Comparison of ENCODE assay signal across 16 cellular contexts in genomic region chr1:94309829-94310569, GRCh38.
DNase-seq lines count a peak whose midpoint lies in the region; ATAC-seq, FAIRE-seq and TF ChIP-seq lines count a peak whose summit lies in the region.
"Had no signal": no experiment of that assay in that cellular context is flagged by ENCODE, and none has a peak within 500 bp of the region (broad histone marks: within the 10 kb centered on the region; RNA-seq: fewer than 3 reads in every experiment).

No MANE protein-coding gene starts in this region.

- no peaks in the 10 kb centered on the region for H4K20me1 ChIP-seq in PC-3 (ENCODE audit: low read length)
- no peaks in the 10 kb centered on the region for H4K20me1 ChIP-seq in HepG2 (ENCODE audit: insufficient read depth, low read length)

- H3K27me3 ChIP-seq in PC-3 (ENCODE audit: low read length), result no peaks in the 10 kb centered on the region
- H3K27me3 ChIP-seq in HepG2 (ENCODE audit: control insufficient read depth in 1 of 2, insufficient read depth in 2 of 2, low read length in 2 of 2), result no peaks in the 10 kb centered on the region
- no peaks in the 10 kb centered on the region for H3K27me3 ChIP-seq in trophoblast cell (ENCODE audit: insufficient read depth, low read length)
- H3K27me3 ChIP-seq: BE2C had no signal

- H2AK5ac ChIP-seq in trophoblast cell (ENCODE audit: low read length), result no peak overlapping the region

- H3F3A ChIP-seq in PC-3 (ENCODE audit: low read length, unreplicated experiment), result no peaks in the 10 kb centered on the region

- BruUV-seq in PC-3 (replicated peaks; lab: Mats Ljungman, UMichigan) (no TSS peak), HepG2 (replicated peaks; lab: Mats Ljungman, UMichigan) (no TSS peak)

- no peaks in the 10 kb centered on the region for H3K79me1 ChIP-seq in trophoblast cell (ENCODE audit: low read length)

- H3K27ac ChIP-seq in PC-3 (ENCODE audit: low read length), result no peak overlapping the region
- H3K27ac ChIP-seq in HepG2 (ENCODE audit: extremely low read length, insufficient read depth, low read length), result peak overlapping the region; percentile 75
- H3K27ac ChIP-seq in trophoblast cell (ENCODE audit: low read depth, low read length), result no peak overlapping the region
- H3K27ac ChIP-seq: C4-2B, KMS-11 had no signal

- H3K36me3 ChIP-seq in PC-3 (ENCODE audit: low read depth, low read length) (no peaks in the 10 kb centered on the region), HepG2 (replicated peaks in 1 of 2; ENCODE audit: control insufficient read depth in 1 of 2, insufficient read depth in 2 of 2, low read length in 2 of 2) (no peaks in the 10 kb centered on the region), trophoblast cell (ENCODE audit: control insufficient read depth in 1 of 2, insufficient read depth in 2 of 2, low read length in 2 of 2) (no peaks in the 10 kb centered on the region)
- H3K36me3 ChIP-seq: BE2C, HAP-1 had no signal

- no peak overlapping the region for H2BK5ac ChIP-seq in trophoblast cell (ENCODE audit: low read depth, low read length, poor library complexity)

- H2BK120ac ChIP-seq in trophoblast cell (ENCODE audit: insufficient read depth, low read length, poor library complexity), result no peak overlapping the region

- no peak overlapping the region; the same call in 1 of the 2 replicates for H3K4me2 ChIP-seq in PC-3 (ENCODE audit: low read length)
- peak overlapping the region; percentile 85 for H3K4me2 ChIP-seq in HepG2 (ENCODE audit: low read depth, low read length)
- H3K4me2 ChIP-seq in trophoblast cell (ENCODE audit: low read length), result no peak overlapping the region
- H3K4me2 ChIP-seq: A549, KMS-11 had no signal

- no peak overlapping the region for H3K23ac ChIP-seq in trophoblast cell (ENCODE audit: low read length)

- H4K12ac ChIP-seq in trophoblast cell (ENCODE audit: low read depth, low read length), result no peak overlapping the region

- no peaks in the 10 kb centered on the region for H3K9me3 ChIP-seq in PC-3 (ENCODE audit: low read length)
- H3K9me3 ChIP-seq in HepG2 (ENCODE audit: low read length), result no peaks in the 10 kb centered on the region
- no peaks in the 10 kb centered on the region for H3K9me3 ChIP-seq in trophoblast cell (ENCODE audit: insufficient read depth, low read depth, low read length)
- H3K9me3 ChIP-seq: A549, BE2C, HAP-1 had no signal

- CTCF ChIA-PET in PC-3 (lab: Charles Lee), result no interaction called here
- CTCF ChIA-PET in HepG2 (lab: Yijun Ruan, JAX; ENCODE audit: low intra/inter-chr PET ratio, low total read pairs), result no interaction called here

- no peak for TF ChIP-seq RAD21 in HepG2 (CRISPR knock-in tag; IDR thresholded peaks at IDR 0.05)

- 17% methylated on average over 9 of the region's 9 CpGs for WGBS in HepG2 (ENCODE audit: low lambda C conversion rate)
- no CpG with 5 or more reads among the region's 9 CpGs for WGBS in trophoblast cell (ENCODE audit: extremely low coverage, insufficient coverage, insufficient read length)

- H2AFZ ChIP-seq in PC-3 (ENCODE audit: low read length) (no peak overlapping the region), HepG2 (ENCODE audit: low read length) (no peak overlapping the region), trophoblast cell (ENCODE audit: insufficient read depth, low read length, poor library complexity) (no peak overlapping the region)

- H3K18ac ChIP-seq in trophoblast cell (ENCODE audit: low read length), result no peak overlapping the region

- POLR2A ChIA-PET in PC-3 (lab: Charles Lee; ENCODE audit: unreplicated experiment), result no interaction called here
- POLR2A ChIA-PET in HepG2 (lab: Yijun Ruan, JAX), result interaction anchor here (1.0 to 1.6 kb wide), 8 partner anchors 11 to 265 kb away, joined by 3 to 6 read pairs (median 4); partner anchors contain the start of gene ARHGAP29

- no peak for FAIRE-seq in HepG2 (lab: Jason Lieb, UNC)
- FAIRE-seq: A549, D721Med, H1 had no signal

- intact Hi-C loops in PC-3 (cut with micrococcal nuclease), result no loop called here
- intact Hi-C loops in HepG2 (cut with micrococcal nuclease; ENCODE audit: unreplicated experiment), result no loop called here

- in situ Hi-C loops in HepG2 (cut with HindIII; ENCODE audit: extremely low pct_ligation_motif_present, low pct_unique_long_range_greater_than_20kb), result no loop called here

- no peak overlapping the region for H3K14ac ChIP-seq in trophoblast cell (ENCODE audit: low read length)

- H3K4me1 ChIP-seq in PC-3 (ENCODE audit: insufficient read depth, low read length), result peaks cover 31% of the 10 kb centered on the region
- peaks cover 71% of the 10 kb centered on the region for H3K4me1 ChIP-seq in HepG2 (ENCODE audit: insufficient read depth, low read length)
- H3K4me1 ChIP-seq in trophoblast cell (ENCODE audit: control insufficient read depth in 1 of 2, insufficient read depth in 2 of 2, low read length in 2 of 2), result no peaks in the 10 kb centered on the region
- H3K4me1 ChIP-seq: BE2C, HAP-1 had no signal

- no peak overlapping the region for H4K91ac ChIP-seq in trophoblast cell (ENCODE audit: low read depth, low read length)

- no peak overlapping the region for H3K9ac ChIP-seq in PC-3 (ENCODE audit: low read length)
- H3K9ac ChIP-seq in HepG2 (ENCODE audit: insufficient read depth, low read depth, low read length), result peak overlapping the region; percentile 58
- H3K9ac ChIP-seq in trophoblast cell (ENCODE audit: low read length), result no peak overlapping the region
- H3K9ac ChIP-seq: KMS-11 had no signal

- ATAC-seq in PC-3 (peak; percentile 57), HepG2 (peak; percentile 80), HG02763 (IDR thresholded peaks at IDR 0.05; ENCODE audit: unreplicated experiment) (no peak), GM19463 (IDR thresholded peaks at IDR 0.05; ENCODE audit: unreplicated experiment) (no peak)
- ATAC-seq: A549 had no signal

- TF ChIP-seq POLR2A in HepG2 (IDR thresholded peaks at IDR 0.05; ENCODE audit: insufficient read depth in 1 of 2, low read depth in 2 of 2, low read length in 2 of 2), result no peak

- TF ChIP-seq CTCF in PC-3 (conservative IDR thresholded peaks at IDR 0.05; ENCODE audit: low read depth, low read length), result no peak
- no peak for TF ChIP-seq CTCF in HepG2 (CRISPR knock-in tag; IDR thresholded peaks at IDR 0.05)

- TF ChIP-seq EP300 in HepG2 (IDR thresholded peaks at IDR 0.05; ENCODE audit: low read depth in 2 of 2, low read length in 2 of 2) (no peak), HepG2 (CRISPR knock-in tag; IDR thresholded peaks at IDR 0.05; ENCODE audit: borderline replicate concordance) (no peak)

- H2BK12ac ChIP-seq in trophoblast cell (ENCODE audit: low read length), result peak overlapping the region; percentile 30

- no peak overlapping the region for H4K8ac ChIP-seq in trophoblast cell (ENCODE audit: low read depth, low read length)

- peak; percentile 45 for DNase-seq in DMS53 treated with DMSO at 0.1 percent for 48 hours (lab: John Stamatoyannopoulos, UW; ENCODE audit: unreplicated experiment)
- DNase-seq in PC-3, result no peak
- DNase-seq in HepG2 (ENCODE audit: low spot score), result no peak
- no peak for DNase-seq in trophoblast cell
- DNase-seq in medulla oblongata (ENCODE audit: extremely low spot score), result no peak
- DNase-seq: BE2C; CD4-positive, alpha-beta memory T cell; DMS153 had no signal

- no peaks in the 10 kb centered on the region for H3K9me2 ChIP-seq in PC-3 (replicated peaks; ENCODE audit: low read length)

- no peak overlapping the region for H3K4me3 ChIP-seq in PC-3 (ENCODE audit: low read length)
- peak overlapping the region in 2 of 3 experiments; percentile 34 to 42; a peak in 3 of 6 replicates for H3K4me3 ChIP-seq in HepG2 (replicated peaks in 1 of 3; ENCODE audit: insufficient read depth in 1 of 3, low read depth in 2 of 3, low read length in 3 of 3)
- no peak overlapping the region for H3K4me3 ChIP-seq in trophoblast cell (ENCODE audit: low read depth, low read length)
- H3K4me3 ChIP-seq: A549, HAP-1 had no signal

- H3K4ac ChIP-seq in trophoblast cell (ENCODE audit: low read depth, low read length), result no peak overlapping the region

- 0 out of 2 replicates have a peak, but pooled peaks cover 4% of the 10 kb centered on the region for H3K79me2 ChIP-seq in PC-3 (ENCODE audit: low read length)
- H3K79me2 ChIP-seq in HepG2 (ENCODE audit: insufficient read depth, low read length), result no peaks in the 10 kb centered on the region
- H3K79me2 ChIP-seq in trophoblast cell (ENCODE audit: control insufficient read depth, insufficient read depth, low read length, poor library complexity), result no peaks in the 10 kb centered on the region

TF ChIP-seq in HepG2, 621 proteins besides CTCF, POLR2A, EP300 and RAD21 (continues in another document):
- TF ChIP-seq ZNF33B (CRISPR knock-in tag; IDR thresholded peaks at IDR 0.05), result 0 out of 2 replicates have a peak, but pooled peaks have one; percentile 4
- no peak for TF ChIP-seq ELF3 (CRISPR knock-in tag; IDR thresholded peaks at IDR 0.05)
- TF ChIP-seq CC2D1A (CRISPR knock-in tag; IDR thresholded peaks at IDR 0.05), result no peak
- TF ChIP-seq MNT (IDR thresholded peaks at IDR 0.05), result 0 out of 2 replicates have a peak, but pooled peaks have one; percentile 23
- 0 out of 2 replicates have a peak, but pooled peaks have one; percentile 39 for TF ChIP-seq SNAPC2 (CRISPR knock-in tag; IDR thresholded peaks at IDR 0.05)
- peak; percentile 57; the same call in 1 of the 2 replicates for TF ChIP-seq ARID2 (CRISPR knock-in tag; IDR thresholded peaks at IDR 0.05; ENCODE audit: borderline replicate concordance)
- TF ChIP-seq ZNF446 (CRISPR knock-in tag; IDR thresholded peaks at IDR 0.05), result no peak
- TF ChIP-seq IKZF1 (IDR thresholded peaks at IDR 0.05), result no peak
- TF ChIP-seq DBP (CRISPR knock-in tag; IDR thresholded peaks at IDR 0.05; ENCODE audit: not compliant biosample characterization), result no peak
- no peak for TF ChIP-seq IKZF4 (CRISPR knock-in tag; IDR thresholded peaks at IDR 0.05; ENCODE audit: borderline replicate concordance, low read depth, not compliant biosample characterization)

Comparison
In these comparisons a context has a peak if more than half of its experiments do, and no peak if none do; other contexts are left out.
1. ATAC-seq: peak in PC-3 (single experiment) and HepG2 (single experiment); none in HG02763 (single experiment) and GM19463 (single experiment).
2. H3K4me3 ChIP-seq: peak in HepG2 (2 of 3); none in PC-3 (single experiment) and trophoblast cell (single experiment).